In the genomic region with DNA sequence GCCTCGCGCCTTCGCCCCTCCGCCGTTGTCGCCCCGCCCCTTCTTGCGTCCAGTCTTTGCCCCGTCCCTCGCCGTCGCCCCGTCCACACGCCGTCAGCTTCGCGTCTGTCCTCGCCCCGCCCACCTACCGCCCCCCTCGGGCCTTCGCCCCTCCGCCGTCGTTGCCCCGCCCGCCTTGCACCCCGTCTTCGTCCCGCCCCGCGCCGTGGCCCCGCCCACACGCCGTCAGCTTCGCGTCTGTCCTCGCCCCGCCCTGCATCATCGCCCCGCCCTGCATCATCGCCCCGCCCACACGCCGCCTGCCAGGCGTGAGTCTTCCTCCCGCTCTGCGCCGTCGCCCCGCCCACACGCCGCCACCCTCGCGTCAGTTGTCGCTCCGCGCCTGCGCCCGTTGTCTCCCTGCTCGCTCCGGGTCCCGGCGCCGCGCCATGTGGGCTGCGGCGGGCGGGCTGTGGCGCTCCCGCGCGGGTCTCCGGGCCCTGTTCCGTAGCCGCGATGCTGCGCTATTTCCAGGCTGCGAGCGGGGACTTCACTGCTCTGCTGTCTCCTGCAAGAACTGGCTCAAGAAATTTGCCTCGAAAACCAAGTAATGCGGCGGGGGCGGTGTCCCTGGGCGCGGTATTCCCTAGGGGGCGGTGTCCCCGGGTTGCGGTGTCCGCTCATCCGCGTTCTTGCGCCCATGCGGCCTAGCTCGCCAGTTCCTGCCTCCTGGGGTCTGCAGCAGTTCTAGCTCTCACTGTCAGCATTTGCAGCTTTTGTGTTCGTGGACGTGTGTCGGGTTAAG, we compare ENCODE assay signal across 1 cellular context.
A peak's percentile ranks its signal among the peaks of the same experiment; 100 is the strongest.
TF ChIP-seq lines count a peak whose summit lies in the region.

RBFA (plus strand) TSS at position 367 of the 784 bp plus-strand sequence; CDS start at position 429, 62 bp downstream.

TF ChIP-seq in HepG2, 621 proteins besides CTCF, POLR2A, EP300 and RAD21 (continued from another document and continues in another):
- TF ChIP-seq E2F1 (CRISPR knock-in tag; IDR thresholded peaks at IDR 0.05) (peak; percentile 67), POLR2G (IDR thresholded peaks at IDR 0.05; ENCODE audit: low read depth, low read length) (peak; percentile 92), TEAD3 (CRISPR knock-in tag; optimal IDR thresholded peaks at IDR 0.05; ENCODE audit: borderline replicate concordance) (peak; percentile 75), LCORL (IDR thresholded peaks at IDR 0.05) (no peak), LCORL (CRISPR knock-in tag; IDR thresholded peaks at IDR 0.05) (peak; percentile 57), RBM39 (IDR thresholded peaks at IDR 0.05; ENCODE audit: low read depth, low read length, poor library complexity, severe bottlenecking) (no peak), FOXP1 (IDR thresholded peaks at IDR 0.05) (no peak), FOXP1 (CRISPR knock-in tag; IDR thresholded peaks at IDR 0.05) (no peak), SP1 (IDR thresholded peaks at IDR 0.05) (no peak), SP1 (CRISPR knock-in tag; IDR thresholded peaks at IDR 0.05) (no peak), ZKSCAN8 (CRISPR knock-in tag; IDR thresholded peaks at IDR 0.05; ENCODE audit: borderline replicate concordance) (no peak), E2F2 (CRISPR knock-in tag; IDR thresholded peaks at IDR 0.05; ENCODE audit: borderline replicate concordance) (peak; percentile 47; the same call in 1 of the 2 replicates), JUND (CRISPR knock-in tag; IDR thresholded peaks at IDR 0.05) (no peak), BORCS8-MEF2B (CRISPR knock-in tag; IDR thresholded peaks at IDR 0.05) (peak; percentile 76; the same call in 1 of the 2 replicates), ZUFSP (CRISPR knock-in tag; IDR thresholded peaks at IDR 0.05; ENCODE audit: borderline replicate concordance) (no peak), ZNF878 (CRISPR knock-in tag; IDR thresholded peaks at IDR 0.05) (peak; percentile 78), ZNF282 (IDR thresholded peaks at IDR 0.05; ENCODE audit: partially characterized antibody) (no peak), ERF (CRISPR knock-in tag; IDR thresholded peaks at IDR 0.05) (no peak), TBL1XR1 (IDR thresholded peaks at IDR 0.05; ENCODE audit: borderline replicate concordance, low read length, partially characterized antibody) (no peak), MEIS2 (CRISPR knock-in tag; IDR thresholded peaks at IDR 0.05) (peak; percentile 74), ATAD3A (CRISPR knock-in tag; IDR thresholded peaks at IDR 0.05) (no peak), TARDBP (CRISPR knock-in tag; IDR thresholded peaks at IDR 0.05) (peak; percentile 49), NFIC (IDR thresholded peaks at IDR 0.05; ENCODE audit: low read length) (no peak), DMTF1 (CRISPR knock-in tag; IDR thresholded peaks at IDR 0.05) (no peak), NCOA2 (CRISPR knock-in tag; IDR thresholded peaks at IDR 0.05) (no peak), LBX2 (CRISPR knock-in tag; IDR thresholded peaks at IDR 0.05; ENCODE audit: borderline replicate concordance) (peak; percentile 80; the same call in 1 of the 2 replicates), PITX1 (CRISPR knock-in tag; IDR thresholded peaks at IDR 0.05) (peak; percentile 45; the same call in 1 of the 2 replicates), ZNF652 (CRISPR knock-in tag; IDR thresholded peaks at IDR 0.05; ENCODE audit: borderline replicate concordance, low read depth) (no peak), MAFG (CRISPR knock-in tag; IDR thresholded peaks at IDR 0.05) (no peak), IRX3 (CRISPR knock-in tag; IDR thresholded peaks at IDR 0.05; ENCODE audit: borderline replicate concordance, low read depth) (no peak), ZNF772 (CRISPR knock-in tag; IDR thresholded peaks at IDR 0.05) (no peak), BHLHE40 (IDR thresholded peaks at IDR 0.05; ENCODE audit: low read length) (no peak), ZNF703 (CRISPR knock-in tag; IDR thresholded peaks at IDR 0.05; ENCODE audit: borderline replicate concordance) (no peak; the same call in 1 of the 2 replicates), KLF11 (CRISPR knock-in tag; IDR thresholded peaks at IDR 0.05) (no peak), STAG1 (CRISPR knock-in tag; IDR thresholded peaks at IDR 0.05) (peak; percentile 49; the same call in 1 of the 2 replicates)
- TF ChIP-seq, protein P1, sequence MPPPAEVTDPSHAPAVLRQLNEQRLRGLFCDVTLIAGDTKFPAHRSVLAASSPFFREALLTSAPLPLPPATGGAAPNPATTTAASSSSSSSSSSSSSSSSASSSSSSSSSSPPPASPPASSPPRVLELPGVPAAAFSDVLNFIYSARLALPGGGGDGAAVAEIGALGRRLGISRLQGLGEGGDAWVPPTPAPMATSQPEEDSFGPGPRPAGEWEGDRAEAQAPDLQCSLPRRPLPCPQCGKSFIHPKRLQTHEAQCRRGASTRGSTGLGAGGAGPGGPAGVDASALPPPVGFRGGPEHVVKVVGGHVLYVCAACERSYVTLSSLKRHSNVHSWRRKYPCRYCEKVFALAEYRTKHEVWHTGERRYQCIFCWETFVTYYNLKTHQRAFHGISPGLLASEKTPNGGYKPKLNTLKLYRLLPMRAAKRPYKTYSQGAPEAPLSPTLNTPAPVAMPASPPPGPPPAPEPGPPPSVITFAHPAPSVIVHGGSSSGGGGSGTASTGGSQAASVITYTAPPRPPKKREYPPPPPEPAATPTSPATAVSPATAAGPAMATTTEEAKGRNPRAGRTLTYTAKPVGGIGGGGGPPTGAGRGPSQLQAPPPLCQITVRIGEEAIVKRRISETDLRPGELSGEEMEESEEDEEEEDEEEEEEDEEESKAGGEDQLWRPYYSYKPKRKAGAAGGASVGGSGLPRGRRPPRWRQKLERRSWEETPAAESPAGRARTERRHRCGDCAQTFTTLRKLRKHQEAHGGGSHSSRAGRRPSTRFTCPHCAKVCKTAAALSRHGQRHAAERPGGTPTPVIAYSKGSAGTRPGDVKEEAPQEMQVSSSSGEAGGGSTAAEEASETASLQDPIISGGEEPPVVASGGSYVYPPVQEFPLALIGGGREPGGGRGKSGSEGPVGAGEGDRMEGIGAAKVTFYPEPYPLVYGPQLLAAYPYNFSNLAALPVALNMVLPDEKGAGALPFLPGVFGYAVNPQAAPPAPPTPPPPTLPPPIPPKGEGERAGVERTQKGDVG (CRISPR knock-in tag; IDR thresholded peaks at IDR 0.05; ENCODE audit: borderline replicate concordance): 0 out of 2 replicates have a peak, but pooled peaks have one; percentile 28
- TF ChIP-seq, protein P2, sequence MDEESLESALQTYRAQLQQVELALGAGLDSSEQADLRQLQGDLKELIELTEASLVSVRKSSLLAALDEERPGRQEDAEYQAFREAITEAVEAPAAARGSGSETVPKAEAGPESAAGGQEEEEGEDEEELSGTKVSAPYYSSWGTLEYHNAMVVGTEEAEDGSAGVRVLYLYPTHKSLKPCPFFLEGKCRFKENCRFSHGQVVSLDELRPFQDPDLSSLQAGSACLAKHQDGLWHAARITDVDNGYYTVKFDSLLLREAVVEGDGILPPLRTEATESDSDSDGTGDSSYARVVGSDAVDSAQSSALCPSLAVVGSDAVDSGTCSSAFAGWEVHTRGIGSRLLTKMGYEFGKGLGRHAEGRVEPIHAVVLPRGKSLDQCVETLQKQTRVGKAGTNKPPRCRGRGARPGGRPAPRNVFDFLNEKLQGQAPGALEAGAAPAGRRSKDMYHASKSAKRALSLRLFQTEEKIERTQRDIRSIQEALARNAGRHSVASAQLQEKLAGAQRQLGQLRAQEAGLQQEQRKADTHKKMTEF (CRISPR knock-in tag; IDR thresholded peaks at IDR 0.05): peak; percentile 80; the same call in 1 of the 2 replicates
- TF ChIP-seq, protein P3, sequence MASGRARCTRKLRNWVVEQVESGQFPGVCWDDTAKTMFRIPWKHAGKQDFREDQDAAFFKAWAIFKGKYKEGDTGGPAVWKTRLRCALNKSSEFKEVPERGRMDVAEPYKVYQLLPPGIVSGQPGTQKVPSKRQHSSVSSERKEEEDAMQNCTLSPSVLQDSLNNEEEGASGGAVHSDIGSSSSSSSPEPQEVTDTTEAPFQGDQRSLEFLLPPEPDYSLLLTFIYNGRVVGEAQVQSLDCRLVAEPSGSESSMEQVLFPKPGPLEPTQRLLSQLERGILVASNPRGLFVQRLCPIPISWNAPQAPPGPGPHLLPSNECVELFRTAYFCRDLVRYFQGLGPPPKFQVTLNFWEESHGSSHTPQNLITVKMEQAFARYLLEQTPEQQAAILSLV (CRISPR knock-in tag; IDR thresholded peaks at IDR 0.05; ENCODE audit: borderline replicate concordance): peak; percentile 77; the same call in 1 of the 2 replicates
- TF ChIP-seq, protein P4, sequence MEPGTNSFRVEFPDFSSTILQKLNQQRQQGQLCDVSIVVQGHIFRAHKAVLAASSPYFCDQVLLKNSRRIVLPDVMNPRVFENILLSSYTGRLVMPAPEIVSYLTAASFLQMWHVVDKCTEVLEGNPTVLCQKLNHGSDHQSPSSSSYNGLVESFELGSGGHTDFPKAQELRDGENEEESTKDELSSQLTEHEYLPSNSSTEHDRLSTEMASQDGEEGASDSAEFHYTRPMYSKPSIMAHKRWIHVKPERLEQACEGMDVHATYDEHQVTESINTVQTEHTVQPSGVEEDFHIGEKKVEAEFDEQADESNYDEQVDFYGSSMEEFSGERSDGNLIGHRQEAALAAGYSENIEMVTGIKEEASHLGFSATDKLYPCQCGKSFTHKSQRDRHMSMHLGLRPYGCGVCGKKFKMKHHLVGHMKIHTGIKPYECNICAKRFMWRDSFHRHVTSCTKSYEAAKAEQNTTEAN (CRISPR knock-in tag; conservative IDR thresholded peaks at IDR 0.05): peak; percentile 64; the same call in 1 of the 2 replicates
